ENCODE assay signal across 1 cellular context in genomic region chr6:34280216-34280615, GRCh38.
TF ChIP-seq lines count a peak whose summit lies in the region.

No MANE protein-coding gene starts in this region.

TF ChIP-seq in H1, 55 proteins besides CTCF, POLR2A, EP300 and RAD21:
- TF ChIP-seq CHD2 (IDR thresholded peaks at IDR 0.05; ENCODE audit: low read length): no peak
- TF ChIP-seq SP1 (IDR thresholded peaks at IDR 0.05; ENCODE audit: low read depth, low read length): peak; percentile 62; the same call in 1 of the 2 replicates
